8 cellular contexts compared by ENCODE assay signal in genomic region chr9:105881654-105882349, GRCh38.
DNase-seq lines count a peak whose midpoint lies in the region; ATAC-seq, FAIRE-seq and TF ChIP-seq lines count a peak whose summit lies in the region.

No MANE protein-coding gene starts in this region.

- no peaks in the 10 kb centered on the region for H4K20me1 ChIP-seq in H1 (replicated peaks in 1 of 2; ENCODE audit: control insufficient read depth in 1 of 2, insufficient read depth in 2 of 2, low read length in 2 of 2)

- no peak overlapping the region for H3K27ac ChIP-seq in H1 (ENCODE audit: low read depth, low read length)

- TF ChIP-seq POLR2A in H1 (IDR thresholded peaks at IDR 0.05; ENCODE audit: control extremely low read depth in 1 of 2, low read depth in 2 of 2, low read length in 2 of 2): no peak

- H3K4me1 Mint-ChIP-seq in activated CD8-positive, alpha-beta T cell treated with anti-CD3 and anti-CD28 coated beads, Interleukin-2, amount 10 ng/mL, durations not matched to agents 7 days and 5 days (ENCODE audit: low read depth): peaks cover 44% of the 10 kb centered on the region
- peaks cover 12 to 23% of the 10 kb centered on the region in 2 donors for H3K4me1 Mint-ChIP-seq in stimulated activated naive B cell treated with anti-CD40 and anti-IgM and Interleukin-4, amounts not matched to agents 10 μg/mL and 1 μg/mL and 100 μg/mL, for 72 hours

- H3K4me3 Mint-ChIP-seq in activated CD8-positive, alpha-beta T cell treated with anti-CD3 and anti-CD28 coated beads, Interleukin-2, amount 10 ng/mL, durations not matched to agents 7 days and 5 days: no peak overlapping the region
- no peak overlapping the region for H3K4me3 Mint-ChIP-seq in stimulated activated naive B cell treated with anti-CD40 and anti-IgM and Interleukin-4, amounts not matched to agents 10 μg/mL and 1 μg/mL and 100 μg/mL, for 72 hours

- no peak overlapping the region for H4K91ac ChIP-seq in H1 (replicated peaks; ENCODE audit: insufficient read length, low read length)

- no peak overlapping the region for H3K9ac ChIP-seq in H1 (replicated peaks in 1 of 4; ENCODE audit: extremely low read depth in 1 of 4, low read depth in 3 of 4, low read length in 3 of 4)

- H2BK20ac ChIP-seq in H1 (ENCODE audit: low read length): no peak overlapping the region

- H3K27me3 ChIP-seq in H1 (replicated peaks in 1 of 4; ENCODE audit: control insufficient read depth in 3 of 4, extremely low read depth in 1 of 4, insufficient read depth in 3 of 4, low read length in 3 of 4): no peaks in the 10 kb centered on the region

- no peak overlapping the region for H2BK120ac ChIP-seq in H1 (replicated peaks; ENCODE audit: low read depth, low read length)

- no peaks in the 10 kb centered on the region for H3K36me3 Mint-ChIP-seq in activated CD8-positive, alpha-beta T cell treated with anti-CD3 and anti-CD28 coated beads, Interleukin-2, amount 10 ng/mL, durations not matched to agents 7 days and 5 days (ENCODE audit: low read depth)
- no peaks in the 10 kb centered on the region for H3K36me3 Mint-ChIP-seq in stimulated activated naive B cell treated with anti-CD40 and anti-IgM and Interleukin-4, amounts not matched to agents 10 μg/mL and 1 μg/mL and 100 μg/mL, for 72 hours

- TF ChIP-seq EP300 in H1 (IDR thresholded peaks at IDR 0.05; ENCODE audit: borderline replicate concordance in 1 of 2, low read depth in 2 of 2, low read length in 2 of 2): no peak

- no peak overlapping the region for H3K56ac ChIP-seq in H1 (replicated peaks; ENCODE audit: insufficient read length, low read depth, low read length)

- H4K5ac ChIP-seq in H1 (ENCODE audit: insufficient read length, low read depth, low read length): no peak overlapping the region

- no peaks in the 10 kb centered on the region for H3K79me2 ChIP-seq in H1 (ENCODE audit: control insufficient read depth in 1 of 2, insufficient read depth in 2 of 2, low read length in 2 of 2)

- no peak overlapping the region for H3K23ac ChIP-seq in H1 (ENCODE audit: insufficient read length)

- no peaks in the 10 kb centered on the region for H3K4me1 ChIP-seq in H1 (replicated peaks in 1 of 4; ENCODE audit: control insufficient read depth in 3 of 4, insufficient read depth in 4 of 4, low read length in 3 of 4)

- peak; percentile 62 to 91 (median 76) for TF ChIP-seq CTCF in H1 (IDR thresholded peaks at IDR 0.05; ENCODE audit: control extremely low read depth in 1 of 3, insufficient read depth in 1 of 3, low read depth in 1 of 3, low read length in 3 of 3)

- CTCF ChIA-PET in activated CD8-positive, alpha-beta T cell treated with anti-CD3 and anti-CD28 coated beads, Interleukin-2, amount 10 ng/mL, durations not matched to agents 7 days and 5 days (lab: Charles Lee): interaction anchor here (0.6 to 8.8 kb wide), 25 partner anchors 8 to 243 kb away, joined by 3 to 245 read pairs (median 4); no protein-coding TSS in a partner anchor
- CTCF ChIA-PET in H1 (lab: Charles Lee; ENCODE audit: partially characterized antibody): interaction anchor here (0.5 to 10.0 kb wide), 41 partner anchors 9 to 1337 kb away, joined by 3 to 129 read pairs (median 3); no protein-coding TSS in a partner anchor

- no peak overlapping the region for H2BK12ac ChIP-seq in H1 (ENCODE audit: low read depth, low read length)

- ATAC-seq in GM18861 (IDR thresholded peaks at IDR 0.05; ENCODE audit: unreplicated experiment) (peak; percentile 36), HG03378 (IDR thresholded peaks at IDR 0.05; ENCODE audit: unreplicated experiment) (peak; percentile 61)
- ATAC-seq in activated CD8-positive, alpha-beta T cell treated with anti-CD3 and anti-CD28 coated beads, Interleukin-2, amount 10 ng/mL, durations not matched to agents 7 days and 5 days: peak; percentile 63
- peak; percentile 49 to 63 for ATAC-seq in stimulated activated naive B cell treated with anti-CD40 and anti-IgM and Interleukin-4, amounts not matched to agents 10 μg/mL and 1 μg/mL and 100 μg/mL, for 72 hours (replicated peaks)

- H3K18ac ChIP-seq in H1 (ENCODE audit: extremely low read depth, low read length): no peak overlapping the region

- H3K4me2 ChIP-seq in H1 (ENCODE audit: insufficient read depth in 1 of 2, low read depth in 2 of 2, low read length in 2 of 2): no peak overlapping the region

- POLR2A ChIA-PET in activated CD8-positive, alpha-beta T cell treated with anti-CD3 and anti-CD28 coated beads, Interleukin-2, amount 10 ng/mL, durations not matched to agents 7 days and 5 days (lab: Charles Lee): no interaction called here
- POLR2A ChIA-PET in H1 (lab: Charles Lee; ENCODE audit: partially characterized antibody): interaction anchor here (1.2 kb wide), 1 partner anchor 29 kb away, joined by 3 read pairs; no protein-coding TSS in a partner anchor

- no peak overlapping the region for H3K4me3 ChIP-seq in H1 (ENCODE audit: extremely low read depth in 1 of 4, insufficient read depth in 2 of 4, low read depth in 3 of 4, low read length in 4 of 4)

- peak overlapping the region; percentile 43; the same call in 1 of the 2 replicates for H2AFZ ChIP-seq in H1 (ENCODE audit: low read length)

- H3K4ac ChIP-seq in H1 (replicated peaks; ENCODE audit: insufficient read length, low read depth, low read length): no peak overlapping the region

- H3K9me3 Mint-ChIP-seq in activated CD8-positive, alpha-beta T cell treated with anti-CD3 and anti-CD28 coated beads, Interleukin-2, amount 10 ng/mL, durations not matched to agents 7 days and 5 days (ENCODE audit: insufficient read depth): no peaks in the 10 kb centered on the region
- H3K9me3 Mint-ChIP-seq in stimulated activated naive B cell treated with anti-CD40 and anti-IgM and Interleukin-4, amounts not matched to agents 10 μg/mL and 1 μg/mL and 100 μg/mL, for 72 hours: no peaks in the 10 kb centered on the region

- TF ChIP-seq RAD21 in H1 (IDR thresholded peaks at IDR 0.05 in 1 of 2, conservative IDR thresholded peaks at IDR 0.05 in 1 of 2; ENCODE audit: low read depth in 2 of 2, low read length in 2 of 2): peak; percentile 84 to 89

- H3K36me3 ChIP-seq in H1 (ENCODE audit: control insufficient read depth in 2 of 4, insufficient read depth in 4 of 4, low read length in 3 of 4): no peaks in the 10 kb centered on the region

- DNase-seq in Ammon's horn (ENCODE audit: low spot score) (peak; percentile 87), NCI-H774 (lab: John Stamatoyannopoulos, UW) (peak; percentile 53), H1 (ENCODE audit: low read depth in 1 of 2, low spot score in 2 of 2) (peak; percentile 54 to 88), myocyte (ENCODE audit: low read depth) (peak; percentile 66)
- peak; percentile 86 for DNase-seq in activated CD8-positive, alpha-beta T cell treated with anti-CD3 and anti-CD28 coated beads, Interleukin-2, amount 10 ng/mL, durations not matched to agents 7 days and 5 days
- peak; percentile 41 for DNase-seq in stimulated activated naive B cell treated with anti-CD40 and anti-IgM and Interleukin-4, amounts not matched to agents 10 μg/mL and 1 μg/mL and 100 μg/mL, for 72 hours

- no peak overlapping the region for H3K27ac Mint-ChIP-seq in activated CD8-positive, alpha-beta T cell treated with anti-CD3 and anti-CD28 coated beads, Interleukin-2, amount 10 ng/mL, durations not matched to agents 7 days and 5 days
- H3K27ac Mint-ChIP-seq in stimulated activated naive B cell treated with anti-CD40 and anti-IgM and Interleukin-4, amounts not matched to agents 10 μg/mL and 1 μg/mL and 100 μg/mL, for 72 hours: no peak overlapping the region

- H3K79me1 ChIP-seq in H1 (ENCODE audit: low read depth, low read length): no peaks in the 10 kb centered on the region

- no peaks in the 10 kb centered on the region for H3K23me2 ChIP-seq in H1 (ENCODE audit: low read depth, low read length)

- no peak overlapping the region for H2AK5ac ChIP-seq in H1 (ENCODE audit: low read depth, low read length)

- peaks cover 20% of the 10 kb centered on the region for H3K27me3 Mint-ChIP-seq in activated CD8-positive, alpha-beta T cell treated with anti-CD3 and anti-CD28 coated beads, Interleukin-2, amount 10 ng/mL, durations not matched to agents 7 days and 5 days (ENCODE audit: low read depth)
- peaks cover 0 to 21% of the 10 kb centered on the region in 2 donors for H3K27me3 Mint-ChIP-seq in stimulated activated naive B cell treated with anti-CD40 and anti-IgM and Interleukin-4, amounts not matched to agents 10 μg/mL and 1 μg/mL and 100 μg/mL, for 72 hours

- no peak overlapping the region for H3K14ac ChIP-seq in H1 (ENCODE audit: insufficient read length)

- H3K9me3 ChIP-seq in H1 (ENCODE audit: insufficient read depth in 2 of 2, low read depth in 1 of 2, low read length in 1 of 2): no peaks in the 10 kb centered on the region

- FAIRE-seq in H1 (lab: Jason Lieb, UNC): peak; percentile 99

- no peak overlapping the region for H2BK5ac ChIP-seq in H1 (ENCODE audit: low read depth, low read length)

- no peak overlapping the region for H4K8ac ChIP-seq in H1 (ENCODE audit: extremely low read depth, insufficient read depth, low read length)

- WGBS in H1 (ENCODE audit: extremely low coverage in 1 of 2, insufficient coverage in 1 of 2, insufficient read length in 1 of 2, insufficient replicate concordance in 2 of 2, low coverage in 1 of 2, low lambda C conversion rate in 2 of 2, missing lambda C conversion rate in 1 of 2), 2 experiments: 40% methylated on average over 10 of the region's 10 CpGs; no CpG with 5 or more reads in 1 of the 2 experiments

- H2BK15ac ChIP-seq in H1 (ENCODE audit: low read length): no peak overlapping the region

TF ChIP-seq in H1, 55 proteins besides CTCF, POLR2A, EP300 and RAD21 (continues in another document):
- peak in 1 of 2 experiments; percentile 61; a peak in 1 of 4 replicates for TF ChIP-seq HDAC2 (IDR thresholded peaks at IDR 0.05; ENCODE audit: borderline replicate concordance in 1 of 2, low read depth in 2 of 2, low read length in 2 of 2)
- no peak for TF ChIP-seq E2F6 (IDR thresholded peaks at IDR 0.05)
- TF ChIP-seq YY1 (IDR thresholded peaks at IDR 0.05; ENCODE audit: low read depth, low read length): peak; percentile 74; the same call in 1 of the 2 replicates
